ENCODE assay signal across 35 cellular contexts in genomic region chr1:33537885-33538284, GRCh38.
"Had no signal": no experiment of that assay in that cellular context is flagged by ENCODE, and none has a peak within 500 bp of the region (broad histone marks: within the 10 kb centered on the region; RNA-seq: fewer than 3 reads in every experiment).

No MANE protein-coding gene starts in this region.

- H3K9me3 ChIP-seq: MG63 had no signal

- H3K27me3 ChIP-seq: MG63 had no signal

- H3K4me3 ChIP-seq: MG63 had no signal

- DNase-seq: Karpas-422, Kasumi-1, MG63, MM.1S, MV-4-11, NCI-H1048, NCI-H1092, NCI-H1092 treated with DMSO at 0.1 percent for 48 hours, NCI-H1105, NCI-H1105 treated with DMSO at 0.1 percent for 48 hours, NCI-H1417, NCI-H1417 treated with DMSO at 0.1 percent for 48 hours, NCI-H1436, NCI-H1436 treated with DMSO at 0.1 percent for 48 hours, NCI-H146, NCI-H1694, NCI-H1694 treated with DMSO at 0.1 percent for 48 hours, NCI-H187, NCI-H187 treated with DMSO at 0.1 percent for 48 hours, NCI-H1930, NCI-H2029, NCI-H2029 treated with DMSO at 0.1 percent for 48 hours, NCI-H2081, NCI-H2081 treated with DMSO at 0.1 percent for 48 hours, NCI-H2107, NCI-H2171, NCI-H2171 treated with DMSO at 0.1 percent for 48 hours, NCI-H2227 treated with DMSO at 0.1 percent for 48 hours, NCI-H226, NCI-H345, NCI-H446, NCI-H446 treated with DMSO at 0.1 percent for 48 hours, NCI-H510A, NCI-H510A treated with DMSO at 0.1 percent for 48 hours, NCI-H524 had no signal

- H3K36me3 ChIP-seq: MG63 had no signal
